In the genomic region with DNA sequence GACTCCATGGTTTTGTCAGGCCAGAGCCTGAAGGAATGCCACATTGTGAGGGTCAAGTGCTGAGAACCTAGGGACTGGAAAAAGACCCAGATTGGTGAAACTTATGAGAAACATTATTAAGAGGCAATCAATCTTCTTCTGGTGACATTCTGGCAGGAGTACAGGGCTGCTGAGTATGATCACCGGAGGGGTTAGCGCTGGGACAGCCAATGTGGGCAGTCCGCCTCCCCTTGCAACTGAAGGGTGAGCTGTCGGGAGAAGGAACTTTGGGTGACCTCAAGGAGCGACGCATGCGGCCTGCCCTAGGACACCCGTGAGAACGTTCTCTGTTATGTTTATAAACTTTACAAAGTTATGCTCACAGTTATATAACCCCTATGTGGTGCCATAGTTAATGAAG, we compare ENCODE assay signal across 2 cellular contexts.
A peak's percentile ranks its signal among the peaks of the same experiment; 100 is the strongest.
TF ChIP-seq lines count a peak whose summit lies in the region.

No MANE protein-coding gene starts in this region.

TF ChIP-seq in liver, 16 proteins besides CTCF, POLR2A, EP300 and RAD21 (continued from another document):
- TF ChIP-seq MAX (IDR thresholded peaks at IDR 0.05) = no peak
- TF ChIP-seq, protein P1, sequence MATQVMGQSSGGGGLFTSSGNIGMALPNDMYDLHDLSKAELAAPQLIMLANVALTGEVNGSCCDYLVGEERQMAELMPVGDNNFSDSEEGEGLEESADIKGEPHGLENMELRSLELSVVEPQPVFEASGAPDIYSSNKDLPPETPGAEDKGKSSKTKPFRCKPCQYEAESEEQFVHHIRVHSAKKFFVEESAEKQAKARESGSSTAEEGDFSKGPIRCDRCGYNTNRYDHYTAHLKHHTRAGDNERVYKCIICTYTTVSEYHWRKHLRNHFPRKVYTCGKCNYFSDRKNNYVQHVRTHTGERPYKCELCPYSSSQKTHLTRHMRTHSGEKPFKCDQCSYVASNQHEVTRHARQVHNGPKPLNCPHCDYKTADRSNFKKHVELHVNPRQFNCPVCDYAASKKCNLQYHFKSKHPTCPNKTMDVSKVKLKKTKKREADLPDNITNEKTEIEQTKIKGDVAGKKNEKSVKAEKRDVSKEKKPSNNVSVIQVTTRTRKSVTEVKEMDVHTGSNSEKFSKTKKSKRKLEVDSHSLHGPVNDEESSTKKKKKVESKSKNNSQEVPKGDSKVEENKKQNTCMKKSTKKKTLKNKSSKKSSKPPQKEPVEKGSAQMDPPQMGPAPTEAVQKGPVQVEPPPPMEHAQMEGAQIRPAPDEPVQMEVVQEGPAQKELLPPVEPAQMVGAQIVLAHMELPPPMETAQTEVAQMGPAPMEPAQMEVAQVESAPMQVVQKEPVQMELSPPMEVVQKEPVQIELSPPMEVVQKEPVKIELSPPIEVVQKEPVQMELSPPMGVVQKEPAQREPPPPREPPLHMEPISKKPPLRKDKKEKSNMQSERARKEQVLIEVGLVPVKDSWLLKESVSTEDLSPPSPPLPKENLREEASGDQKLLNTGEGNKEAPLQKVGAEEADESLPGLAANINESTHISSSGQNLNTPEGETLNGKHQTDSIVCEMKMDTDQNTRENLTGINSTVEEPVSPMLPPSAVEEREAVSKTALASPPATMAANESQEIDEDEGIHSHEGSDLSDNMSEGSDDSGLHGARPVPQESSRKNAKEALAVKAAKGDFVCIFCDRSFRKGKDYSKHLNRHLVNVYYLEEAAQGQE (IDR thresholded peaks at IDR 0.05) = no peak
- no peak for TF ChIP-seq HNF4A (conservative IDR thresholded peaks at IDR 0.05)
- no peak for TF ChIP-seq GABPA (IDR thresholded peaks at IDR 0.05 in 1 of 2, conservative IDR thresholded peaks at IDR 0.05 in 1 of 2)
- TF ChIP-seq NR2F2 (IDR thresholded peaks at IDR 0.05) = peak; percentile 38

TF ChIP-seq in HepG2, 621 proteins besides CTCF, POLR2A, EP300 and RAD21 (continued from another document):
- TF ChIP-seq, protein P2, sequence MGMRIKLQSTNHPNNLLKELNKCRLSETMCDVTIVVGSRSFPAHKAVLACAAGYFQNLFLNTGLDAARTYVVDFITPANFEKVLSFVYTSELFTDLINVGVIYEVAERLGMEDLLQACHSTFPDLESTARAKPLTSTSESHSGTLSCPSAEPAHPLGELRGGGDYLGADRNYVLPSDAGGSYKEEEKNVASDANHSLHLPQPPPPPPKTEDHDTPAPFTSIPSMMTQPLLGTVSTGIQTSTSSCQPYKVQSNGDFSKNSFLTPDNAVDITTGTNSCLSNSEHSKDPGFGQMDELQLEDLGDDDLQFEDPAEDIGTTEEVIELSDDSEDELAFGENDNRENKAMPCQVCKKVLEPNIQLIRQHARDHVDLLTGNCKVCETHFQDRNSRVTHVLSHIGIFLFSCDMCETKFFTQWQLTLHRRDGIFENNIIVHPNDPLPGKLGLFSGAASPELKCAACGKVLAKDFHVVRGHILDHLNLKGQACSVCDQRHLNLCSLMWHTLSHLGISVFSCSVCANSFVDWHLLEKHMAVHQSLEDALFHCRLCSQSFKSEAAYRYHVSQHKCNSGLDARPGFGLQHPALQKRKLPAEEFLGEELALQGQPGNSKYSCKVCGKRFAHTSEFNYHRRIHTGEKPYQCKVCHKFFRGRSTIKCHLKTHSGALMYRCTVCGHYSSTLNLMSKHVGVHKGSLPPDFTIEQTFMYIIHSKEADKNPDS (CRISPR knock-in tag; IDR thresholded peaks at IDR 0.05) = no peak
- TF ChIP-seq ZNF263 (CRISPR knock-in tag; IDR thresholded peaks at IDR 0.05) = no peak
- no peak for TF ChIP-seq FOSL2 (CRISPR knock-in tag; IDR thresholded peaks at IDR 0.05)
- TF ChIP-seq NFE2 (CRISPR knock-in tag; IDR thresholded peaks at IDR 0.05) = no peak
- no peak for TF ChIP-seq DMAP1 (CRISPR knock-in tag; IDR thresholded peaks at IDR 0.05)
- TF ChIP-seq YY1 (IDR thresholded peaks at IDR 0.05; ENCODE audit: insufficient read depth, insufficient replicate concordance, low read depth, low read length) = no peak
- TF ChIP-seq, protein P3, sequence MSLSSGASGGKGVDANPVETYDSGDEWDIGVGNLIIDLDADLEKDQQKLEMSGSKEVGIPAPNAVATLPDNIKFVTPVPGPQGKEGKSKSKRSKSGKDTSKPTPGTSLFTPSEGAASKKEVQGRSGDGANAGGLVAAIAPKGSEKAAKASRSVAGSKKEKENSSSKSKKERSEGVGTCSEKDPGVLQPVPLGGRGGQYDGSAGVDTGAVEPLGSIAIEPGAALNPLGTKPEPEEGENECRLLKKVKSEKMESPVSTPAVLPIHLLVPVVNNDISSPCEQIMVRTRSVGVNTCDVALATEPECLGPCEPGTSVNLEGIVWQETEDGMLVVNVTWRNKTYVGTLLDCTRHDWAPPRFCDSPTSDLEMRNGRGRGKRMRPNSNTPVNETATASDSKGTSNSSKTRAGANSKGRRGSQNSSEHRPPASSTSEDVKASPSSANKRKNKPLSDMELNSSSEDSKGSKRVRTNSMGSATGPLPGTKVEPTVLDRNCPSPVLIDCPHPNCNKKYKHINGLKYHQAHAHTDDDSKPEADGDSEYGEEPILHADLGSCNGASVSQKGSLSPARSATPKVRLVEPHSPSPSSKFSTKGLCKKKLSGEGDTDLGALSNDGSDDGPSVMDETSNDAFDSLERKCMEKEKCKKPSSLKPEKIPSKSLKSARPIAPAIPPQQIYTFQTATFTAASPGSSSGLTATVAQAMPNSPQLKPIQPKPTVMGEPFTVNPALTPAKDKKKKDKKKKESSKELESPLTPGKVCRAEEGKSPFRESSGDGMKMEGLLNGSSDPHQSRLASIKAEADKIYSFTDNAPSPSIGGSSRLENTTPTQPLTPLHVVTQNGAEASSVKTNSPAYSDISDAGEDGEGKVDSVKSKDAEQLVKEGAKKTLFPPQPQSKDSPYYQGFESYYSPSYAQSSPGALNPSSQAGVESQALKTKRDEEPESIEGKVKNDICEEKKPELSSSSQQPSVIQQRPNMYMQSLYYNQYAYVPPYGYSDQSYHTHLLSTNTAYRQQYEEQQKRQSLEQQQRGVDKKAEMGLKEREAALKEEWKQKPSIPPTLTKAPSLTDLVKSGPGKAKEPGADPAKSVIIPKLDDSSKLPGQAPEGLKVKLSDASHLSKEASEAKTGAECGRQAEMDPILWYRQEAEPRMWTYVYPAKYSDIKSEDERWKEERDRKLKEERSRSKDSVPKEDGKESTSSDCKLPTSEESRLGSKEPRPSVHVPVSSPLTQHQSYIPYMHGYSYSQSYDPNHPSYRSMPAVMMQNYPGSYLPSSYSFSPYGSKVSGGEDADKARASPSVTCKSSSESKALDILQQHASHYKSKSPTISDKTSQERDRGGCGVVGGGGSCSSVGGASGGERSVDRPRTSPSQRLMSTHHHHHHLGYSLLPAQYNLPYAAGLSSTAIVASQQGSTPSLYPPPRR (CRISPR knock-in tag; IDR thresholded peaks at IDR 0.05; ENCODE audit: borderline replicate concordance) = no peak
- no peak for TF ChIP-seq HMG20A (CRISPR knock-in tag; IDR thresholded peaks at IDR 0.05; ENCODE audit: borderline replicate concordance)
- no peak for TF ChIP-seq ZNF251 (CRISPR knock-in tag; IDR thresholded peaks at IDR 0.05)
- no peak for TF ChIP-seq STAT6 (CRISPR knock-in tag; IDR thresholded peaks at IDR 0.05; ENCODE audit: borderline replicate concordance)
- no peak for TF ChIP-seq YEATS4 (CRISPR knock-in tag; IDR thresholded peaks at IDR 0.05; ENCODE audit: borderline replicate concordance)
- no peak for TF ChIP-seq HNRNPK (IDR thresholded peaks at IDR 0.05; ENCODE audit: low read depth, low read length, poor library complexity, severe bottlenecking)
- TF ChIP-seq TFE3 (CRISPR knock-in tag; IDR thresholded peaks at IDR 0.05) = no peak
- no peak for TF ChIP-seq KLF9 (CRISPR knock-in tag; IDR thresholded peaks at IDR 0.05; ENCODE audit: low read depth)
- no peak for TF ChIP-seq ZNF343 (CRISPR knock-in tag; IDR thresholded peaks at IDR 0.05)
TF ChIP-seq in HepG2: peak in this region for 0.
